Comparison of ENCODE assay signal across 16 cellular contexts in the genomic region with DNA sequence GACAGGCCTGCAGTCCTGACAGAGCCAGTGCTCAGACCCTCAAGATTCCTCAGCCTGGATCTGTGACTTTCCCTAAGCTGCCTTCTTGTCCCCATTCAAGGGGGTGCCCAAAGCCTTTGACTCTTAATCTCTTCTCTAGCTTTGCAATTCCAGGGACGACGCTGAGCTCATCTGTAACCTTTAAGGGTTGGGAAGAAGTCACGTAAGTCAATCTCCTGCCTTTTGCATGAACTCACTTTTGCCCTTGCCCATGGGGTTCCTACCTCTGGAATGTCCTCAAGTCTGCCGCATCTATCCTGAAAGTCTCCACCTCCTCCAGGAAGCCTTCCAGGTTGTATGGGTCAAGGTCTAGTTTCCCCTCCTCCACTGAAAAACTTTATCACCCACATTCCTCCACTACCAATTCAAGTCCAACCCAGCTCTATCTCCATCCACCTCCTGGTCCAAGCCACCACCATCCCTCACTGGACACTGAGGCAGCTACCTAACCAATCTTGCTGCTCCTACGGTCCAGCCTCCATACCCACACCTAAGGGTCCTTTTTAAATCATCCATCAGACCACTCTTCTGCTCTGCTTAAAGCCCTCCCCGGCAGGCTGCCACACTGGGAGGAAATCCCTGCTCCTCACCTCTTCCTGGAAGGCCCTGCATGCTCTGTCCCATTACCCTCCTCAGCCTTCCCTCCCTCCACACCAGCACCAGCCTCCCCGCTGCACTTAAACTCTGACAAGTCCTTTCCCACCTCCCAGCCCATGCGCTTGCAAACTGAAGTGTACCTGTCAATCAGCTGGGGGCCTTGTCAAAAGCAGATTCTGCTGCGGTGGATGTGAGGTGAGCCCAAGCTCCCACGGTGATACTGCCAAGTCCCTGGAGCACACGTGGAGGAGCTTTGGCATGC. TPM values are rescaled to one million over a fixed set of nuclear protein-coding genes. Genes with fewer than 3 reads are reported as not detected.
DNase-seq lines count a peak whose midpoint lies in the region; TF ChIP-seq lines count a peak whose summit lies in the region.
"Had no signal": no experiment of that assay in that cellular context is flagged by ENCODE, and none has a peak within 500 bp of the region (broad histone marks: within the 10 kb centered on the region; RNA-seq: fewer than 3 reads in every experiment).

No MANE protein-coding gene starts in this region.

- H3K36me3 ChIP-seq in CD4-positive, alpha-beta memory T cell (ENCODE audit: insufficient read depth, low read length), result no peaks in the 10 kb centered on the region
- H3K36me3 ChIP-seq in SJCRH30, result no peaks in the 10 kb centered on the region
- H3K36me3 ChIP-seq in ectodermal cell (ENCODE audit: control insufficient read depth, insufficient read depth, low read length), result no peaks in the 10 kb centered on the region
- no peaks in the 10 kb centered on the region for H3K36me3 ChIP-seq in ascending aorta

- CTCF ChIA-PET in CD4-positive, alpha-beta memory T cell (lab: Charles Lee; ENCODE audit: partially characterized antibody), result no interaction called here

- POLR2A ChIA-PET in CD4-positive, alpha-beta memory T cell (lab: Charles Lee; ENCODE audit: partially characterized antibody), result interaction anchor here (0.6 to 2.4 kb wide), 8 partner anchors 9 to 38 kb away, joined by 3 to 8 read pairs (median 4); a partner anchor contains a TSS

- 59 to 66% methylated on average over 11 of the region's 11 CpGs for WGBS in ectodermal cell, 2 experiments

- H3K27me3 ChIP-seq in CD4-positive, alpha-beta memory T cell (ENCODE audit: insufficient read depth, low read length), result no peaks in the 10 kb centered on the region
- H3K27me3 ChIP-seq in SJCRH30 (no peaks in the 10 kb centered on the region), ectodermal cell (ENCODE audit: control insufficient read depth, insufficient read depth, low read length, poor library complexity, severe bottlenecking) (no peaks in the 10 kb centered on the region), ascending aorta (no peaks in the 10 kb centered on the region)

- peaks cover 12 to 35% of the 10 kb centered on the region in 2 donors for H3K36me3 Mint-ChIP-seq in CD4-positive, alpha-beta memory T cell
- H3K36me3 Mint-ChIP-seq in neural crest cell (ENCODE audit: low read depth), result no peaks in the 10 kb centered on the region

- no peak for TF ChIP-seq CTCF in neural crest cell (conservative IDR thresholded peaks at IDR 0.05)
- no peak for TF ChIP-seq CTCF in ascending aorta (IDR thresholded peaks at IDR 0.05)

- no peak overlapping the region for H3K27ac ChIP-seq in CD4-positive, alpha-beta memory T cell (ENCODE audit: low read depth, low read length)
- peak overlapping the region; percentile 99 for H3K27ac ChIP-seq in SJCRH30
- peak overlapping the region; percentile 41 for H3K27ac ChIP-seq in ectodermal cell (ENCODE audit: insufficient read depth, low read depth, low read length, poor library complexity, severe bottlenecking)
- no peak overlapping the region for H3K27ac ChIP-seq in ascending aorta
- H3K27ac ChIP-seq: parathyroid adenoma had no signal

- peak overlapping the region; percentile 42 to 89 (median 80) for H3K27ac Mint-ChIP-seq in CD4-positive, alpha-beta memory T cell
- H3K27ac Mint-ChIP-seq in neural crest cell (ENCODE audit: unreplicated experiment), result peak overlapping the region; percentile 96

- H3K27me3 Mint-ChIP-seq in CD4-positive, alpha-beta memory T cell, result no peaks in the 10 kb centered on the region
- no peaks in the 10 kb centered on the region for H3K27me3 Mint-ChIP-seq in neural crest cell (ENCODE audit: low read depth)

- peaks cover 0 to 2% (median 0%) of the 10 kb centered on the region in 8 donors for H3K9me3 Mint-ChIP-seq in CD4-positive, alpha-beta memory T cell
- H3K9me3 Mint-ChIP-seq in neural crest cell, result no peaks in the 10 kb centered on the region

- H3K4me1 Mint-ChIP-seq in CD4-positive, alpha-beta memory T cell, result peaks cover 58 to 94% (median 80%) of the 10 kb centered on the region in 4 donors
- peaks cover 86% of the 10 kb centered on the region for H3K4me1 Mint-ChIP-seq in neural crest cell

- intact Hi-C loops in CD4-positive, alpha-beta memory T cell (cut with micrococcal nuclease), result no loop called here
- intact Hi-C loops in ascending aorta (cut with DNase I), result no loop called here

- peak overlapping the region in 6 of 8 donors; percentile 9 to 78 (median 60) for H3K4me3 Mint-ChIP-seq in CD4-positive, alpha-beta memory T cell
- peak overlapping the region; percentile 85 for H3K4me3 Mint-ChIP-seq in neural crest cell

- no peak for DNase-seq in CD4-positive, alpha-beta memory T cell
- DNase-seq in SJCRH30 (peak in 1 of 2 experiments; percentile 48), neural crest cell (ENCODE audit: low read depth, low spot score) (no peak), NCI-H1417 treated with DMSO at 0.1 percent for 48 hours (lab: John Stamatoyannopoulos, UW) (no peak), ascending aorta (ENCODE audit: low spot score in 2 of 2) (no peak), hippocampal formation (lab: John Stamatoyannopoulos, UW) (no peak)
- DNase-seq in activated CD8-positive, alpha-beta memory T cell treated with anti-CD3 and anti-CD28 coated beads for 24 hours, result no peak
- DNase-seq: activated CD4-positive, CD25-positive, alpha-beta regulatory T cell treated with anti-CD3 and anti-CD28 coated beads, Interleukin-2, amount 50 U/mL, for 72 hours; activated T-cell treated with anti-CD3 and anti-CD28 coated beads for 4 hours; effector CD8-positive, alpha-beta T cell; Karpas-422; NCI-H146; NCI-H524 treated with DMSO at 0.1 percent for 48 hours; SW 1271 had no signal

- peaks cover 91% of the 10 kb centered on the region for H3K4me1 ChIP-seq in CD4-positive, alpha-beta memory T cell (ENCODE audit: insufficient read depth, low read length)
- H3K4me1 ChIP-seq in SJCRH30, result peaks cover 60% of the 10 kb centered on the region
- peaks cover 44% of the 10 kb centered on the region for H3K4me1 ChIP-seq in ectodermal cell (ENCODE audit: control insufficient read depth, insufficient read depth, low read length)
- H3K4me1 ChIP-seq in ascending aorta, result peaks cover 9 to 12% of the 10 kb centered on the region in 2 donors
- H3K4me1 ChIP-seq: parathyroid adenoma had no signal

- H3K4me3 ChIP-seq in CD4-positive, alpha-beta memory T cell (ENCODE audit: low read length in 2 of 2), result no peak overlapping the region
- H3K4me3 ChIP-seq in SJCRH30 (peak overlapping the region; percentile 49), ectodermal cell (ENCODE audit: insufficient read depth, low read depth, low read length) (no peak overlapping the region), ascending aorta (no peak overlapping the region)

- H3K9me3 ChIP-seq in CD4-positive, alpha-beta memory T cell (ENCODE audit: control insufficient read depth in 1 of 2, low read length in 2 of 2), result no peaks in the 10 kb centered on the region
- H3K9me3 ChIP-seq in SJCRH30 (replicated peaks) (no peaks in the 10 kb centered on the region), ectodermal cell (ENCODE audit: control insufficient read depth, low read length) (no peaks in the 10 kb centered on the region), ascending aorta (no peaks in the 10 kb centered on the region)

RNA-seq across cellular contexts. Expression of a gene that starts 29.7 kb away (rescaled TPM):
- 100 to 1,000 TPM; 164 to 165 TPM for total RNA-seq in CD4-positive, alpha-beta memory T cell
- polyA plus RNA-seq in CD4-positive, alpha-beta memory T cell, result 10 to 100 TPM; 10.6 to 79.6 TPM
- total RNA-seq in SJCRH30 (2014; rRNA removed; shearing (Covaris generic)), result 88.9 and 92.8 TPM in 2 replicates
- polyA plus RNA-seq in ectodermal cell (2013, experiment 1 of 4), result 25.4 TPM
- 22.7 TPM for polyA plus RNA-seq in ectodermal cell (2013, experiment 2 of 4)
- 20.4 TPM for polyA plus RNA-seq in ectodermal cell (2013, experiment 3 of 4)
- 20.3 TPM for polyA plus RNA-seq in ectodermal cell (2013, experiment 4 of 4)
- total RNA-seq in neural crest cell (72.4 and 73.7 TPM in 2 replicates), ascending aorta (75.4 TPM)

Comparison
In these comparisons a context has a peak if more than half of its experiments do, and no peak if none do; other contexts are left out.
1. H3K27ac ChIP-seq: peak in SJCRH30 (single experiment) and ectodermal cell (single experiment); none in CD4-positive, alpha-beta memory T cell (single experiment) and ascending aorta (0 of 2).